In genomic region chr19:47109177-47109540, GRCh38 we compare ENCODE assay signal across 9 cellular contexts. TPM values are rescaled to one million over a fixed set of nuclear protein-coding genes. Genes with fewer than 3 reads are reported as not detected.
A peak's percentile ranks its signal among the peaks of the same experiment; 100 is the strongest.
DNase-seq lines count a peak whose midpoint lies in the region; ATAC-seq and TF ChIP-seq lines count a peak whose summit lies in the region.
"Had no signal": no experiment of that assay in that cellular context is flagged by ENCODE, and none has a peak within 500 bp of the region (broad histone marks: within the 10 kb centered on the region; RNA-seq: fewer than 3 reads in every experiment).

No MANE protein-coding gene starts in this region.

- intact Hi-C loops in mammary epithelial cell (cut with micrococcal nuclease), result no loop called here

- H4K20me1 ChIP-seq in mammary epithelial cell (ENCODE audit: insufficient read depth, low read length), result no peaks in the 10 kb centered on the region

- no peak overlapping the region for H2AFZ ChIP-seq in mammary epithelial cell (ENCODE audit: low read depth, low read length)

- H3K4me3 ChIP-seq in mammary epithelial cell (replicated peaks in 1 of 3; ENCODE audit: insufficient read depth in 1 of 3, low read depth in 2 of 3, low read length in 3 of 3) (peak overlapping the region in 2 of 3 experiments; percentile 2 to 4), mucosa of stomach (ENCODE audit: low read length) (no peak overlapping the region)

- H3K27ac ChIP-seq in mammary epithelial cell (ENCODE audit: insufficient read depth, low read depth, low read length), result peak overlapping the region; percentile 87

- TF ChIP-seq CTCF in mammary epithelial cell (conservative IDR thresholded peaks at IDR 0.05 in 1 of 2, IDR thresholded peaks at IDR 0.05 in 1 of 2; ENCODE audit: extremely low read depth in 1 of 2, insufficient read depth in 1 of 2, low read depth in 1 of 2, low read length in 2 of 2), result no peak

- peaks cover 67% of the 10 kb centered on the region for H3K36me3 Mint-ChIP-seq in stimulated activated naive CD8-positive, alpha-beta T cell treated with anti-CD3 and anti-CD28 coated beads, Interleukin-15, Interleukin-2, amounts not matched to agents 100 ng/mL and 50 ng/mL, for 24 hours (ENCODE audit: low read depth)

- no peaks in the 10 kb centered on the region for H3K27me3 Mint-ChIP-seq in stimulated activated naive CD8-positive, alpha-beta T cell treated with anti-CD3 and anti-CD28 coated beads, Interleukin-15, Interleukin-2, amounts not matched to agents 100 ng/mL and 50 ng/mL, for 24 hours

- peak overlapping the region; percentile 98 for H3K4me3 Mint-ChIP-seq in stimulated activated naive CD8-positive, alpha-beta T cell treated with anti-CD3 and anti-CD28 coated beads, Interleukin-15, Interleukin-2, amounts not matched to agents 100 ng/mL and 50 ng/mL, for 24 hours

- 43% methylated on average over 2 of the region's 2 CpGs for WGBS in mammary epithelial cell (ENCODE audit: low coverage, missing lambda C conversion rate)

- H3K4me1 ChIP-seq in mammary epithelial cell (ENCODE audit: insufficient read depth, low read length), result peaks cover 38% of the 10 kb centered on the region
- H3K4me1 ChIP-seq in mucosa of stomach (ENCODE audit: control insufficient read depth, insufficient read depth, low read length), result peaks cover 55% of the 10 kb centered on the region

- H3K27me3 ChIP-seq in mammary epithelial cell (ENCODE audit: insufficient read depth, low read length) (no peaks in the 10 kb centered on the region), mucosa of stomach (ENCODE audit: control insufficient read depth, insufficient read depth, low read length) (no peaks in the 10 kb centered on the region)

- H3K4me1 Mint-ChIP-seq in stimulated activated naive CD8-positive, alpha-beta T cell treated with anti-CD3 and anti-CD28 coated beads, Interleukin-15, Interleukin-2, amounts not matched to agents 100 ng/mL and 50 ng/mL, for 24 hours (ENCODE audit: low read depth), result peaks cover 63% of the 10 kb centered on the region

- ATAC-seq in stimulated activated naive CD8-positive, alpha-beta T cell treated with anti-CD3 and anti-CD28 coated beads, Interleukin-15, Interleukin-2, amounts not matched to agents 100 U/mL and 50 U/mL, for 24 hours, result no peak
- no peak for ATAC-seq in GM21515 (IDR thresholded peaks at IDR 0.05; ENCODE audit: unreplicated experiment)
- ATAC-seq: Right ventricle myocardium inferior had no signal

- H3K36me3 ChIP-seq in mammary epithelial cell (ENCODE audit: insufficient read depth, low read length), result peaks cover 7% of the 10 kb centered on the region
- peaks cover 5% of the 10 kb centered on the region for H3K36me3 ChIP-seq in mucosa of stomach (ENCODE audit: control insufficient read depth, insufficient read depth, low read length)

- H3K4me2 ChIP-seq in mammary epithelial cell (ENCODE audit: insufficient read depth, low read depth, low read length), result peak overlapping the region; percentile 95

- H3K9me3 ChIP-seq in mammary epithelial cell (replicated peaks; ENCODE audit: insufficient read depth, low read length), result no peaks in the 10 kb centered on the region
- no peaks in the 10 kb centered on the region for H3K9me3 ChIP-seq in mucosa of stomach (ENCODE audit: control insufficient read depth, low read length)

- no peaks in the 10 kb centered on the region for H3K9me3 Mint-ChIP-seq in stimulated activated naive CD8-positive, alpha-beta T cell treated with anti-CD3 and anti-CD28 coated beads, Interleukin-15, Interleukin-2, amounts not matched to agents 100 ng/mL and 50 ng/mL, for 24 hours

- H3K27ac Mint-ChIP-seq in stimulated activated naive CD8-positive, alpha-beta T cell treated with anti-CD3 and anti-CD28 coated beads, Interleukin-15, Interleukin-2, amounts not matched to agents 100 ng/mL and 50 ng/mL, for 24 hours, result peak overlapping the region; percentile 100

- H3K9ac ChIP-seq in mammary epithelial cell (ENCODE audit: insufficient read depth, low read length) (peak overlapping the region; percentile 99), mucosa of stomach (ENCODE audit: low read length) (peak overlapping the region; percentile 100)

- dilution Hi-C loops in mammary epithelial cell (cut with HindIII; ENCODE audit: low sequenced_read_pairs), result no loop called here

- CTCF ChIA-PET in mammary epithelial cell (lab: Charles Lee; ENCODE audit: low non-redundant PET), result no interaction called here

- DNase-seq in stimulated activated naive CD8-positive, alpha-beta T cell treated with anti-CD3 and anti-CD28 coated beads, Interleukin-15, Interleukin-2, amounts not matched to agents 100 U/mL and 50 U/mL, for 24 hours, result no peak
- DNase-seq in mammary epithelial cell, result no peak
- no peak for DNase-seq in NCI-H2227 treated with DMSO at 0.1 percent for 48 hours (lab: John Stamatoyannopoulos, UW)
- DNase-seq in SKM-1 (lab: John Stamatoyannopoulos, UW; ENCODE audit: unreplicated experiment), result no peak
- no peak for DNase-seq in H4 (ENCODE audit: low spot score)

- BruUV-seq in mammary epithelial cell (replicated peaks; lab: Mats Ljungman, UMichigan), result no TSS peak

- peaks cover 78% of the 10 kb centered on the region for H3K79me2 ChIP-seq in mammary epithelial cell (ENCODE audit: insufficient read depth, low read length)

- in situ Hi-C loops in mammary epithelial cell (cut with MboI; ENCODE audit: low sequenced_read_pairs in 2 of 2), result no loop called here

RNA-seq across cellular contexts. Expression of gene ZC3H4, which starts 4.4 kb away (rescaled TPM):
- total RNA-seq in mammary epithelial cell, result 10 to 100 TPM; 13.8 to 57.8 TPM
- polyA plus RNA-seq in mammary epithelial cell, result 10.0 TPM
- polyA minus RNA-seq in mammary epithelial cell, result 36.8 TPM
- 6.3 and 7.6 TPM in 2 replicates for total RNA-seq in H4 (2014; rRNA removed; shearing (Covaris generic))

RNA-seq across cellular contexts. Expression of gene SAE1, which starts 21.5 kb away (rescaled TPM):
- 100 to 1,000 TPM in 1 of 2 donors, 10 to 100 TPM in 1; 62.0 to 106 TPM for total RNA-seq in mammary epithelial cell
- 107 TPM for polyA plus RNA-seq in mammary epithelial cell
- polyA minus RNA-seq in mammary epithelial cell, result 52.1 TPM
- 362 and 397 TPM in 2 replicates for total RNA-seq in H4 (2014; rRNA removed; shearing (Covaris generic))
